Comparison of ENCODE assay signal across 8 cellular contexts in genomic region chr10:52314007-52314821, GRCh38. TPM values are rescaled to one million over a fixed set of nuclear protein-coding genes. Genes with fewer than 3 reads are reported as not detected.
DNase-seq lines count a peak whose midpoint lies in the region; ATAC-seq and TF ChIP-seq lines count a peak whose summit lies in the region.

TSS of gene DKK1 (plus strand) at chr10:52314281. CDS start at chr10:52314435, 154 bp downstream.

- POLR2A ChIA-PET in BJ (lab: Charles Lee): interaction anchor here (0.6 to 2.6 kb wide), 10 partner anchors 136 to 1988 kb away, joined by 3 to 20 read pairs (median 6); no protein-coding TSS in a partner anchor

- CTCF ChIA-PET in BJ (lab: Yijun Ruan, JAX): interaction anchor here (0.6 to 4.5 kb wide), 14 partner anchors 14 to 258 kb away, joined by 3 to 76 read pairs (median 5); no protein-coding TSS in a partner anchor

- H3K36me3 ChIP-seq in BJ (ENCODE audit: control insufficient read depth, insufficient read depth, low read length): peaks cover 6% of the 10 kb centered on the region

- ATAC-seq in GM19452 (IDR thresholded peaks at IDR 0.05; ENCODE audit: unreplicated experiment): peak; percentile 60

- DNase-seq in BJ (ENCODE audit: low read depth) (peak; percentile 44), NCI-H226 (peak; percentile 72), astrocyte of the spinal cord (ENCODE audit: low read depth, low spot score) (peak; percentile 82), iPS DF 19.7 (ENCODE audit: low read depth, low spot score) (peak; percentile 30), pulmonary artery endothelial cell (ENCODE audit: low read depth, low spot score) (peak; percentile 60), NCI-H2171 (lab: John Stamatoyannopoulos, UW) (no peak), DMS79 treated with DMSO at 0.1 percent for 48 hours (lab: John Stamatoyannopoulos, UW) (no peak)

- peak within 1 kb of the TSS; percentile 97 for H3K4me3 ChIP-seq in BJ (ENCODE audit: low read depth, low read length)
- H3K4me3 ChIP-seq in astrocyte of the spinal cord (ENCODE audit: low read depth, low read length): peak within 1 kb of the TSS; percentile 79

- H3K27me3 ChIP-seq in BJ (ENCODE audit: control insufficient read depth, insufficient read depth, low read length): no peaks in the 10 kb centered on the region

- in situ Hi-C loops in astrocyte of the spinal cord (cut with HindIII; ENCODE audit: low sequenced_read_pairs): no loop called here

- peak; percentile 90 for TF ChIP-seq CTCF in BJ (IDR thresholded peaks at IDR 0.05; ENCODE audit: insufficient read depth, low read depth, low read length)
- peak; percentile 93 for TF ChIP-seq CTCF in astrocyte of the spinal cord (IDR thresholded peaks at IDR 0.05; ENCODE audit: low read depth, low read length)

RNA-seq across cellular contexts. Expression of gene DKK1, which starts in this region (rescaled TPM):
- polyA plus RNA-seq in BJ (2011; rRNA removed): 575 and 1,028 TPM in 2 replicates
- 192 and 338 TPM in 2 replicates for polyA minus RNA-seq in BJ (2011; rRNA and poly(A)+ RNA removed)
- 111 and 122 TPM in 2 replicates for total RNA-seq in pulmonary artery endothelial cell

Comparison
In these comparisons a context has a peak if more than half of its experiments do, and no peak if none do; other contexts are left out.
1. DNase-seq: peak in BJ (single experiment), NCI-H226 (single experiment), astrocyte of the spinal cord (single experiment), iPS DF 19.7 (single experiment) and pulmonary artery endothelial cell (single experiment); none in NCI-H2171 (single experiment) and DMS79 treated with DMSO at 0.1 percent for 48 hours (single experiment).